Comparison of ENCODE assay signal across 8 cellular contexts in the genomic region with DNA sequence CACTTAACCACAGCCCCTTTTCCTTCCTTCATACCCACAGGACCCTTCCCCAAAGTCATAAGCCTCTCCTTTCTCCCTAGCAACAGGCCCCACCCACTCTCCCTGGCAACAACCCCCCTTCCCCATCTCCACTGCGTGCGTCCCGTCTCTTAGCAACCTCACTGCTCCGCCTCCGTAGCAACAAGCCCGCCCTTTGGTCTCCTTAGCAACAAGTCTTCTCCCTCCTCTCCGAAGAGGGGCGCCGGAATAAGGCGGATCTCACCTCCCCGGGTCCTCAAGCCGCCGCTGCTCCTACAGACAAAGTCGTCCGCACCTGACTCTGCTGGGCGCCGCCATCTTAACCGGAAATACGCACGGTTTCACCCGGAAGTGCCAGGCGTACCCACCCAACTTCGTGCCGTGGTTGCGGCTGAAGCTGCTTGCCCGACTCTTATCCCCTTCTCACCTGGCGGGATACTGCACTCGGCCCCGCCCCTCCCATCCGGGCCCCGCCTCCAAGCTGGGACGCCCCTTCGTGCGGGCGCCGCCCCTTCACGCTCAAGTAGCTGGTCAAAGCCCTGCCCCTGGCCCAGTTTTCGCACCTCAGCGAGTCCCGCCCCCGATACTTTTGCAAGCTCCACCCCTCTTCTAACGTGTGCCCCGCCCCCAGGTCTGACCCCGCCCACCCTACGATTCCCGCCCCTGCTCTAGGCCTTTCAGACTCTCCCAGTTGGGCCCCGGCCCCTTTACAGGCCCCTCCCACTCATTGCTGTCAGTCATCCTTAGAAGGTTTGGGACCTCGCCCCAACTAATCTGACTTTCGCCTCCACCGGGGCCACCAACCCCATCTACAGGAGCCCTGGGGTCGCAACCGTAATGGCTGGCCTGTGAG. TPM values are rescaled to one million over a fixed set of nuclear protein-coding genes. Genes with fewer than 3 reads are reported as not detected.
DNase-seq lines count a peak whose midpoint lies in the region; ATAC-seq, FAIRE-seq and TF ChIP-seq lines count a peak whose summit lies in the region.

Gene HSPBP1 (minus strand): TSS at position 338 of the 871 bp plus-strand sequence. CDS start 502 bp downstream, outside the sequence.

- peak; percentile 98 for FAIRE-seq in G401.6 (lab: Jason Lieb, UNC)

- POLR2A ChIA-PET in HEK293T (lab: Yijun Ruan, JAX), result interaction anchor here (0.6 to 3.5 kb wide), 7 partner anchors 21 to 182 kb away, joined by 3 to 34 read pairs (median 3); partner anchors contain the start of genes ISOC2, KMT5C, PPP6R1 and UBE2S

- peak within 1 kb of the TSS; percentile 100 for H3K4me3 Mint-ChIP-seq in activated naive CD4-positive, alpha-beta T cell treated with anti-CD3 and anti-CD28 coated beads for 36 hours

- intact Hi-C loops in activated naive CD4-positive, alpha-beta T cell treated with anti-CD3 and anti-CD28 coated beads for 36 hours (cut with micrococcal nuclease), result loop anchor here (1.0 to 5.0 kb wide), 8 partner anchors 21 to 818 kb away; partner anchors contain the start of genes KMT5C, LENG9, PPP1R12C and PPP6R1

- peaks cover 5% of the 10 kb centered on the region for H3K36me3 Mint-ChIP-seq in activated naive CD4-positive, alpha-beta T cell treated with anti-CD3 and anti-CD28 coated beads for 36 hours (ENCODE audit: low read depth)

- DNase-seq in HEK293T (ENCODE audit: extremely low spot score) (peak; percentile 97), NAMALWA (ENCODE audit: low spot score) (peak; percentile 97), SK-N-DZ (ENCODE audit: low spot score) (peak; percentile 94), superior temporal gyrus (ENCODE audit: extremely low spot score) (peak; percentile 94)
- peak; percentile 97 for DNase-seq in activated naive CD4-positive, alpha-beta T cell treated with anti-CD3 and anti-CD28 coated beads for 36 hours

- peak; percentile 12 to 23 for TF ChIP-seq POLR2A in gastroesophageal sphincter (IDR thresholded peaks at IDR 0.05)

- H3K4me1 Mint-ChIP-seq in activated naive CD4-positive, alpha-beta T cell treated with anti-CD3 and anti-CD28 coated beads for 36 hours (ENCODE audit: low read depth), result peaks cover 28% of the 10 kb centered on the region

- H3K27ac ChIP-seq in gastroesophageal sphincter (peak within 1 kb of the TSS; percentile 29 to 90 (median 84)), neutrophil (peak within 1 kb of the TSS; percentile 78)

- CTCF ChIA-PET in HEK293T (lab: Yijun Ruan, JAX), result interaction anchor here (1.0 kb wide), 1 partner anchor 120 kb away, joined by 4 read pairs; no protein-coding TSS in a partner anchor
- CTCF ChIA-PET in activated naive CD4-positive, alpha-beta T cell treated with anti-CD3 and anti-CD28 coated beads for 36 hours (lab: Charles Lee), result interaction anchor here (0.6 to 1.3 kb wide), 4 partner anchors 21 to 174 kb away, joined by 3 to 4 read pairs (median 4); no protein-coding TSS in a partner anchor

- H3K27me3 Mint-ChIP-seq in activated naive CD4-positive, alpha-beta T cell treated with anti-CD3 and anti-CD28 coated beads for 36 hours (ENCODE audit: low read depth), result no peaks in the 10 kb centered on the region

- H3K4me3 ChIP-seq in gastroesophageal sphincter, result peak within 1 kb of the TSS; percentile 66 to 74
- H3K4me3 ChIP-seq in neutrophil (ENCODE audit: low read depth in 1 of 2, low read length in 1 of 2), result peak within 1 kb of the TSS; percentile 73 to 83

- TF ChIP-seq EP300 in gastroesophageal sphincter (IDR thresholded peaks at IDR 0.05), result no peak

- TF ChIP-seq CTCF in gastroesophageal sphincter (IDR thresholded peaks at IDR 0.05) (no peak), neutrophil (IDR thresholded peaks at IDR 0.05) (no peak)

- peak; percentile 93 for ATAC-seq in gastroesophageal sphincter

- no peaks in the 10 kb centered on the region for H3K9me3 Mint-ChIP-seq in activated naive CD4-positive, alpha-beta T cell treated with anti-CD3 and anti-CD28 coated beads for 36 hours

- peak within 1 kb of the TSS; percentile 93 for H3K27ac Mint-ChIP-seq in activated naive CD4-positive, alpha-beta T cell treated with anti-CD3 and anti-CD28 coated beads for 36 hours

- H3K27me3 ChIP-seq in gastroesophageal sphincter, result peaks cover 11% of the 10 kb centered on the region
- peaks cover 27% of the 10 kb centered on the region for H3K27me3 ChIP-seq in neutrophil

- H3K36me3 ChIP-seq in gastroesophageal sphincter, result peaks cover 0 to 30% of the 10 kb centered on the region in 2 donors
- no peaks in the 10 kb centered on the region for H3K36me3 ChIP-seq in neutrophil

- H3K9me3 ChIP-seq in gastroesophageal sphincter (no peaks in the 10 kb centered on the region), neutrophil (no peaks in the 10 kb centered on the region)

- H3K4me1 ChIP-seq in gastroesophageal sphincter (peaks cover 0 to 51% (median 16%) of the 10 kb centered on the region in 3 donors), neutrophil (ENCODE audit: control insufficient read depth in 1 of 2, insufficient read depth in 1 of 2, low read depth in 1 of 2, low read length in 1 of 2) (peaks cover 6 to 14% of the 10 kb centered on the region in 2 experiments)

- WGBS in gastroesophageal sphincter (ENCODE audit: low coverage in 1 of 2), 2 donors, result 0 to 1% methylated on average over 12 to 27 of the region's 52 CpGs

TF ChIP-seq in HEK293T, 16 proteins besides CTCF, POLR2A, EP300 and RAD21:
- TF ChIP-seq ELF4 (IDR thresholded peaks at IDR 0.05) (peak; percentile 77), HDGF (IDR thresholded peaks at IDR 0.05; ENCODE audit: borderline replicate concordance) (no peak; the same call in 1 of the 2 replicates)
- TF ChIP-seq, protein P1, sequence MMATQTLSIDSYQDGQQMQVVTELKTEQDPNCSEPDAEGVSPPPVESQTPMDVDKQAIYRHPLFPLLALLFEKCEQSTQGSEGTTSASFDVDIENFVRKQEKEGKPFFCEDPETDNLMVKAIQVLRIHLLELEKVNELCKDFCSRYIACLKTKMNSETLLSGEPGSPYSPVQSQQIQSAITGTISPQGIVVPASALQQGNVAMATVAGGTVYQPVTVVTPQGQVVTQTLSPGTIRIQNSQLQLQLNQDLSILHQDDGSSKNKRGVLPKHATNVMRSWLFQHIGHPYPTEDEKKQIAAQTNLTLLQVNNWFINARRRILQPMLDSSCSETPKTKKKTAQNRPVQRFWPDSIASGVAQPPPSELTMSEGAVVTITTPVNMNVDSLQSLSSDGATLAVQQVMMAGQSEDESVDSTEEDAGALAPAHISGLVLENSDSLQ (IDR thresholded peaks at IDR 0.05), result peak; percentile 96

RNA-seq across cellular contexts. Expression of gene HSPBP1, which starts in this region (rescaled TPM):
- 55.8 and 70.4 TPM in 2 replicates for polyA plus RNA-seq in SK-N-DZ (2014; cell fraction: cytosol; rRNA removed)
- polyA plus RNA-seq in SK-N-DZ (2014; cell fraction: nucleus; rRNA removed), result 22.3 and 37.8 TPM in 2 replicates
- 10 to 100 TPM; 44.3 to 45.0 TPM for total RNA-seq in activated naive CD4-positive, alpha-beta T cell treated with anti-CD3 and anti-CD28 coated beads for 36 hours
- 10 to 100 TPM; 20.9 to 37.1 (median 26.5) TPM for total RNA-seq in gastroesophageal sphincter

Comparison
In these comparisons a context has a peak if more than half of its experiments do, and no peak if none do; other contexts are left out.
1. Peak in every context shown above with its lines: DNase-seq, ATAC-seq, H3K4me3 ChIP-seq and H3K27ac ChIP-seq.